In the genomic region with DNA sequence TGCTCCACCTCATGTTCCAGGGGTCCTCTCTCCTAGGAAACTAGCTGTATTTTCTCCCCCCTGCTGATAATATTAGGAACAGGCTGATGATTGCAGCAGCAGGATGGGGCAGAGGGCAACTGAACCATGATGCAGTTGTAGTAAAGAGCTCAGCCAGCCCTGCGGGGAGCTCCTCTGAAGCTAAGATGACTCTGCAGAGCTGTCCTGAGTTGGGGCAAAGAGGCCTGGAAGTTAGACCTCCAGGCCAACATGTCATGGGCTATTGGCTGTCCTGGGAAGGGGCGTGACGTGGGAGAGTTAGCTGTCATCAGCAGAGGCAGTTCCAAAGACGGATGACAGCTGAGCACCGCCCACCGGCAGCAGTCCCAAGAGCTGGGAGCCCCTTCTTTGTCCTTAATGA, we compare ENCODE assay signal across 1 cellular context.
TF ChIP-seq lines count a peak whose summit lies in the region.

No MANE protein-coding gene starts in this region.

TF ChIP-seq in HepG2, 621 proteins besides CTCF, POLR2A, EP300 and RAD21:
- no peak for TF ChIP-seq ZNF441 (CRISPR knock-in tag; IDR thresholded peaks at IDR 0.05; ENCODE audit: borderline replicate concordance)
- peak; percentile 67 for TF ChIP-seq CREB1 (IDR thresholded peaks at IDR 0.05)
- TF ChIP-seq CREB1 (CRISPR knock-in tag; IDR thresholded peaks at IDR 0.05) = no peak
